In the genomic region with DNA sequence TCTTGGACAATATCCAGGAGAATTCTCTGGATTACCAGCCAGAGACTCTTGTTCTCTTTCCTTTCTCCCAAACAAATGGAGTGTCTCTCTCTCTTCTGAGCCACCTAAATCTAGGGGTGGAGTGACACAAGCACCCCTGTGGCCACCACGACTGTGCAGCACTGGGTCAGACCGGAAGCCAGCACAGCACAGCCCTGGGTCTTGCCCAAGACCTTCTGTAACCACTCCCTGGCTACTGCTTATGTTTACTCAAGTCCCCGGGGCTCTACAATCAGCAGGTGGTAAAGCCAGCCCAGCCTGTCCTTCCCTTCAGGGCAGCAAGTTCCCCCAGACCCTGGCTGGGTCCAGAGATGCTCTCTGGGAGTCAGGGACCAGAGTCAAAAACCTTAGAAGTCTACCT, we compare ENCODE assay signal across 17 cellular contexts.
"Had no signal": no experiment of that assay in that cellular context is flagged by ENCODE, and none has a peak within 500 bp of the region (broad histone marks: within the 10 kb centered on the region; RNA-seq: fewer than 3 reads in every experiment).

No MANE protein-coding gene starts in this region.

- H3K27ac Mint-ChIP-seq: activated CD4-positive, alpha-beta T cell treated with anti-CD3 and anti-CD28 coated beads for 36 hours; activated CD8-positive, alpha-beta T cell treated with anti-CD3 and anti-CD28 coated beads for 36 hours; activated naive CD4-positive, alpha-beta T cell treated with anti-CD3 and anti-CD28 coated beads, Interleukin-2, amount 50 U/mL, for 24 hours; naive thymus-derived CD4-positive, alpha-beta T cell; type B pancreatic cell had no signal

- H3K4me1 Mint-ChIP-seq: activated CD4-positive, alpha-beta T cell treated with anti-CD3 and anti-CD28 coated beads for 36 hours; activated naive CD4-positive, alpha-beta T cell treated with anti-CD3 and anti-CD28 coated beads, Interleukin-2, amount 50 U/mL, for 24 hours; naive thymus-derived CD4-positive, alpha-beta T cell had no signal

- H3K27me3 ChIP-seq: adrenal gland, cardiac muscle cell, suprapubic skin had no signal

- H3K36me3 ChIP-seq: adrenal gland, cardiac muscle cell, suprapubic skin had no signal

- H3K9me3 ChIP-seq: adrenal gland, suprapubic skin had no signal

- H3K4me3 ChIP-seq: adrenal gland, cardiac muscle cell, skin epidermis, suprapubic skin had no signal

- H3K27ac ChIP-seq: adrenal gland, cardiac muscle cell, parathyroid adenoma, skin epidermis, suprapubic skin had no signal

- ATAC-seq: activated CD4-positive, alpha-beta T cell treated with anti-CD3 and anti-CD28 coated beads for 36 hours; activated CD8-positive, alpha-beta T cell treated with anti-CD3 and anti-CD28 coated beads for 36 hours; esophagus mucosa; naive thymus-derived CD4-positive, alpha-beta T cell; stimulated activated naive CD8-positive, alpha-beta T cell treated with anti-CD3 and anti-CD28 coated beads, Interleukin-15, Interleukin-2, amounts not matched to agents 100 U/mL and 50 U/mL, for 24 hours had no signal

- H3K4me3 Mint-ChIP-seq: activated CD4-positive, alpha-beta T cell treated with anti-CD3 and anti-CD28 coated beads for 36 hours; activated CD8-positive, alpha-beta T cell treated with anti-CD3 and anti-CD28 coated beads for 36 hours; activated naive CD4-positive, alpha-beta T cell treated with anti-CD3 and anti-CD28 coated beads, Interleukin-2, amount 50 U/mL, for 24 hours; naive thymus-derived CD4-positive, alpha-beta T cell; type B pancreatic cell had no signal

- H3K27me3 Mint-ChIP-seq: type B pancreatic cell had no signal

- H3K36me3 Mint-ChIP-seq: activated naive CD4-positive, alpha-beta T cell treated with anti-CD3 and anti-CD28 coated beads, Interleukin-2, amount 50 U/mL, for 24 hours; naive thymus-derived CD4-positive, alpha-beta T cell had no signal

- DNase-seq: activated CD4-positive, alpha-beta T cell treated with anti-CD3 and anti-CD28 coated beads for 36 hours; activated CD8-positive, alpha-beta T cell treated with anti-CD3 and anti-CD28 coated beads for 36 hours; activated effector memory CD4-positive, alpha-beta T cell treated with anti-CD3 and anti-CD28 coated beads, Interleukin-2, amount 50 U/mL, for 16 hours; activated T-cell treated with anti-CD3 and anti-CD28 coated beads, Interleukin-2, amount 50 U/mL, for 48 hours; adrenal gland; islet precursor cell; naive thymus-derived CD4-positive, alpha-beta T cell; retina; stimulated activated CD4-positive, alpha-beta T cell treated with anti-CD3 and anti-CD28 coated beads, Interleukin-4, amount 100 ng/mL, for 4 hours; stimulated activated naive CD8-positive, alpha-beta T cell treated with anti-CD3 and anti-CD28 coated beads, Interleukin-15, Interleukin-2, amounts not matched to agents 100 U/mL and 50 U/mL, for 24 hours had no signal

- H3K9me3 Mint-ChIP-seq: activated CD8-positive, alpha-beta T cell treated with anti-CD3 and anti-CD28 coated beads for 36 hours; activated naive CD4-positive, alpha-beta T cell treated with anti-CD3 and anti-CD28 coated beads, Interleukin-2, amount 50 U/mL, for 24 hours; naive thymus-derived CD4-positive, alpha-beta T cell had no signal

- H3K4me1 ChIP-seq: adrenal gland, parathyroid adenoma had no signal
